Comparison of ENCODE assay signal across 18 cellular contexts in genomic region chr5:151016700-151017099, GRCh38. TPM values are rescaled to one million over a fixed set of nuclear protein-coding genes. Genes with fewer than 3 reads are reported as not detected.
DNase-seq lines count a peak whose midpoint lies in the region; ATAC-seq and TF ChIP-seq lines count a peak whose summit lies in the region.
"Had no signal": no experiment of that assay in that cellular context is flagged by ENCODE, and none has a peak within 500 bp of the region (broad histone marks: within the 10 kb centered on the region; RNA-seq: fewer than 3 reads in every experiment).

No MANE protein-coding gene starts in this region.

- intact Hi-C loops in dendritic cell treated with granulocyte-macrophage colony-stimulating factor and Interleukin-4, amounts not matched to agents 40 ng/mL and 50 ng/mL, for 4 days (cut with micrococcal nuclease): no loop called here
- intact Hi-C loops in Calu3 (cut with micrococcal nuclease; ENCODE audit: unreplicated experiment): no loop called here
- intact Hi-C loops in CD8-positive, alpha-beta T cell (cut with DNase I, micrococcal nuclease): no loop called here

- POLR2A ChIA-PET in CD8-positive, alpha-beta T cell (lab: Charles Lee): no interaction called here

- ATAC-seq in GM21723 (IDR thresholded peaks at IDR 0.05; ENCODE audit: unreplicated experiment): no peak
- no peak for ATAC-seq in CD8-positive, alpha-beta T cell

- no peaks in the 10 kb centered on the region for H3K36me3 ChIP-seq in mesenchymal stem cell (ENCODE audit: control insufficient read depth in 1 of 2, insufficient read depth in 2 of 2, low read depth in 1 of 2, low read length in 2 of 2)
- peaks cover 0 to 12% (median 0%) of the 10 kb centered on the region in 3 donors for H3K36me3 ChIP-seq in tibial nerve
- H3K36me3 ChIP-seq in CD8-positive, alpha-beta T cell (ENCODE audit: insufficient read depth, low read length): no peaks in the 10 kb centered on the region
- H3K36me3 ChIP-seq: thoracic aorta had no signal

- TF ChIP-seq CTCF in tibial nerve (IDR thresholded peaks at IDR 0.05) (no peak), Calu3 (IDR thresholded peaks at IDR 0.05; ENCODE audit: unreplicated experiment) (no peak)
- no peak for TF ChIP-seq CTCF in CD8-positive, alpha-beta T cell (IDR thresholded peaks at IDR 0.05)

- no peak overlapping the region for H2AFZ ChIP-seq in mesenchymal stem cell (ENCODE audit: low read depth, low read length)

- H3K27me3 ChIP-seq in mesenchymal stem cell (ENCODE audit: control insufficient read depth in 1 of 2, insufficient read depth in 1 of 2, low read length in 2 of 2) (no peaks in the 10 kb centered on the region), tibial nerve (no peaks in the 10 kb centered on the region)
- H3K27me3 ChIP-seq in CD8-positive, alpha-beta T cell (ENCODE audit: insufficient read depth, low read length): no peaks in the 10 kb centered on the region

- H3K23ac ChIP-seq in mesenchymal stem cell (ENCODE audit: low read length in 2 of 2): no peak overlapping the region

- no peaks in the 10 kb centered on the region for H3K79me1 ChIP-seq in mesenchymal stem cell (replicated peaks; ENCODE audit: low read length, poor library complexity, severe bottlenecking)

- no peak overlapping the region for H3K9ac ChIP-seq in mesenchymal stem cell (ENCODE audit: low read length)

- peak overlapping the region; percentile 76 for H2AK5ac ChIP-seq in mesenchymal stem cell (ENCODE audit: low read length, severe bottlenecking)

- TF ChIP-seq EP300 in tibial nerve (IDR thresholded peaks at IDR 0.05): peak; percentile 45 to 94

- H3K4me1 Mint-ChIP-seq in dendritic cell treated with granulocyte-macrophage colony-stimulating factor and Interleukin-4, amounts not matched to agents 40 ng/mL and 50 ng/mL, for 4 days (ENCODE audit: low read depth): peaks cover 65% of the 10 kb centered on the region
- H3K4me1 Mint-ChIP-seq in Calu3 (ENCODE audit: low read depth, unreplicated experiment): no peaks in the 10 kb centered on the region
- H3K4me1 Mint-ChIP-seq in CD8-positive, alpha-beta T cell (ENCODE audit: low read depth): peaks cover 18% of the 10 kb centered on the region

- H3K9me3 ChIP-seq in mesenchymal stem cell (ENCODE audit: control insufficient read depth, low read length) (no peaks in the 10 kb centered on the region), tibial nerve (no peaks in the 10 kb centered on the region)
- no peaks in the 10 kb centered on the region for H3K9me3 ChIP-seq in CD8-positive, alpha-beta T cell (ENCODE audit: low read length)
- H3K9me3 ChIP-seq: thoracic aorta had no signal

- peak overlapping the region; percentile 50 for H3K27ac Mint-ChIP-seq in dendritic cell treated with granulocyte-macrophage colony-stimulating factor and Interleukin-4, amounts not matched to agents 40 ng/mL and 50 ng/mL, for 4 days
- H3K27ac Mint-ChIP-seq in Calu3 (ENCODE audit: unreplicated experiment): no peak overlapping the region
- no peak overlapping the region for H3K27ac Mint-ChIP-seq in CD8-positive, alpha-beta T cell
- H3K27ac Mint-ChIP-seq: T-helper 1 cell treated with Interleukin-12 subunit alpha and Interleukin-12 subunit beta and Interleukin-4 antibody, amounts not matched to agents 30 μg/mL and 1 μg/mL, for 36 hours had no signal

- H3K27ac ChIP-seq in mesenchymal stem cell (ENCODE audit: low read length, poor library complexity, severe bottlenecking) (no peak overlapping the region), tibial nerve (peak overlapping the region; percentile 59 to 95 (median 78))
- no peak overlapping the region for H3K27ac ChIP-seq in CD8-positive, alpha-beta T cell (ENCODE audit: low read depth, low read length)
- H3K27ac ChIP-seq: C4-2B, RWPE1, thoracic aorta had no signal

- no peak overlapping the region for H3K14ac ChIP-seq in mesenchymal stem cell (ENCODE audit: low read length in 2 of 2)

- no TSS peak for BruUV-seq in Calu3 (replicated peaks; lab: Mats Ljungman, UMichigan)

- no peak overlapping the region for H3K4me3 Mint-ChIP-seq in dendritic cell treated with granulocyte-macrophage colony-stimulating factor and Interleukin-4, amounts not matched to agents 40 ng/mL and 50 ng/mL, for 4 days
- H3K4me3 Mint-ChIP-seq in Calu3 (ENCODE audit: low read depth, unreplicated experiment): no peak overlapping the region
- H3K4me3 Mint-ChIP-seq in CD8-positive, alpha-beta T cell: no peak overlapping the region
- H3K4me3 Mint-ChIP-seq: T-helper 1 cell treated with Interleukin-12 subunit alpha and Interleukin-12 subunit beta and Interleukin-4 antibody, amounts not matched to agents 30 μg/mL and 1 μg/mL, for 36 hours had no signal

- H3K18ac ChIP-seq in mesenchymal stem cell (ENCODE audit: low read depth in 1 of 2, low read length in 2 of 2): no peak overlapping the region

- H3K4me1 ChIP-seq in mesenchymal stem cell (ENCODE audit: control insufficient read depth, insufficient read depth, low read depth, low read length) (peaks cover 12% of the 10 kb centered on the region), tibial nerve (peaks cover 5 to 74% (median 44%) of the 10 kb centered on the region in 4 donors)
- peaks cover 11% of the 10 kb centered on the region for H3K4me1 ChIP-seq in CD8-positive, alpha-beta T cell (ENCODE audit: insufficient read depth, low read length)

- no peak for TF ChIP-seq POLR2A in tibial nerve (IDR thresholded peaks at IDR 0.05)

- no peak overlapping the region for H4K8ac ChIP-seq in mesenchymal stem cell (ENCODE audit: low read length)

- no peak overlapping the region for H4K91ac ChIP-seq in mesenchymal stem cell (ENCODE audit: low read length)

- no peak overlapping the region for H3K4me3 ChIP-seq in mesenchymal stem cell (ENCODE audit: insufficient read depth in 1 of 2, low read depth in 1 of 2, low read length in 2 of 2)
- no peak overlapping the region for H3K4me3 ChIP-seq in tibial nerve
- H3K4me3 ChIP-seq in CD8-positive, alpha-beta T cell (ENCODE audit: low read depth, low read length): no peak overlapping the region
- H3K4me3 ChIP-seq: lung, thoracic aorta had no signal

- no peaks in the 10 kb centered on the region for H3K9me3 Mint-ChIP-seq in dendritic cell treated with granulocyte-macrophage colony-stimulating factor and Interleukin-4, amounts not matched to agents 40 ng/mL and 50 ng/mL, for 4 days
- no peaks in the 10 kb centered on the region for H3K9me3 Mint-ChIP-seq in Calu3 (ENCODE audit: low read depth, unreplicated experiment)
- no peaks in the 10 kb centered on the region for H3K9me3 Mint-ChIP-seq in CD8-positive, alpha-beta T cell
- H3K9me3 Mint-ChIP-seq: T-helper 1 cell treated with Interleukin-12 subunit alpha and Interleukin-12 subunit beta and Interleukin-4 antibody, amounts not matched to agents 30 μg/mL and 1 μg/mL, for 36 hours had no signal

- WGBS in mesenchymal stem cell: 81% methylated on average over 4 of the region's 5 CpGs
- 40 to 45% methylated on average over 5 of the region's 5 CpGs for WGBS in tibial nerve, 2 donors

- H3K4me2 ChIP-seq in mesenchymal stem cell (ENCODE audit: low read length, poor library complexity, severe bottlenecking): no peak overlapping the region

- no peak overlapping the region for H2BK15ac ChIP-seq in mesenchymal stem cell (ENCODE audit: low read depth, poor library complexity, severe bottlenecking)

- peak; percentile 92 for DNase-seq in NOMO-1 treated with DMSO at 0.1 percent for 48 hours (lab: John Stamatoyannopoulos, UW; ENCODE audit: unreplicated experiment)
- DNase-seq in mesenchymal stem cell: no peak
- DNase-seq in tibial nerve (ENCODE audit: low spot score in 2 of 2): peak in 1 of 2 donors; percentile 75
- no peak for DNase-seq in Calu3
- no peak for DNase-seq in CD8-positive, alpha-beta T cell
- DNase-seq: activated CD4-positive, CD25-positive, alpha-beta regulatory T cell; activated effector memory CD4-positive, alpha-beta T cell treated with anti-CD3 and anti-CD28 coated beads, Interleukin-2, amount 50 U/mL, for 16 hours; HCEC 1CT; NCI-H82; stimulated activated CD4-positive, alpha-beta T cell treated with anti-CD3 and anti-CD28 coated beads, Interleukin-4, amount 100 ng/mL, for 1 hour; stimulated activated CD8-positive, alpha-beta memory T cell treated with anti-CD3 and anti-CD28 coated beads, Interleukin-4, amount 100 ng/mL, for 48 hours had no signal

- H3K27me3 Mint-ChIP-seq in dendritic cell treated with granulocyte-macrophage colony-stimulating factor and Interleukin-4, amounts not matched to agents 40 ng/mL and 50 ng/mL, for 4 days: no peaks in the 10 kb centered on the region
- no peaks in the 10 kb centered on the region for H3K27me3 Mint-ChIP-seq in Calu3 (ENCODE audit: unreplicated experiment)
- peaks cover 10% of the 10 kb centered on the region for H3K27me3 Mint-ChIP-seq in CD8-positive, alpha-beta T cell (ENCODE audit: low read depth)

- H3K4ac ChIP-seq in mesenchymal stem cell (ENCODE audit: low read depth in 1 of 2, low read length in 2 of 2): no peak overlapping the region

- no peak overlapping the region for H2BK12ac ChIP-seq in mesenchymal stem cell (ENCODE audit: low read length in 2 of 2)

- H2BK120ac ChIP-seq in mesenchymal stem cell (ENCODE audit: low read depth, low read length): no peak overlapping the region

- H2BK5ac ChIP-seq in mesenchymal stem cell (ENCODE audit: low read depth, low read length, poor library complexity, severe bottlenecking): peak overlapping the region; percentile 24

- no peaks in the 10 kb centered on the region for H3K36me3 Mint-ChIP-seq in dendritic cell treated with granulocyte-macrophage colony-stimulating factor and Interleukin-4, amounts not matched to agents 40 ng/mL and 50 ng/mL, for 4 days (ENCODE audit: low read depth)
- peaks cover 24% of the 10 kb centered on the region for H3K36me3 Mint-ChIP-seq in Calu3 (ENCODE audit: insufficient read depth, unreplicated experiment)
- H3K36me3 Mint-ChIP-seq in CD8-positive, alpha-beta T cell: no peaks in the 10 kb centered on the region

- CTCF ChIA-PET in Calu3 (lab: Charles Lee): no interaction called here
- CTCF ChIA-PET in CD8-positive, alpha-beta T cell (lab: Charles Lee): no interaction called here

RNA-seq across cellular contexts. Expression of gene GPX3, which starts 3.7 kb away (rescaled TPM):
- 39.2 TPM for polyA plus RNA-seq in mesenchymal stem cell (2013, experiment 1 of 2)
- polyA plus RNA-seq in mesenchymal stem cell (2013, experiment 2 of 2): 40.8 TPM
- 1,000 to 10,000 TPM; 3,864 to 9,036 (median 5,113) TPM for total RNA-seq in tibial nerve
- total RNA-seq in Calu3 (2022): not detected in 2 replicates
- not detected for total RNA-seq in CD8-positive, alpha-beta T cell

Comparison
In these comparisons a context has a peak if more than half of its experiments do, and no peak if none do; other contexts are left out.
1. H3K27ac ChIP-seq: peak in tibial nerve (4 of 4); none in mesenchymal stem cell (single experiment) and CD8-positive, alpha-beta T cell (single experiment).
2. RNA of gene GPX3, which starts 3.7 kb away (total RNA-seq): 3,864 to 9,036 TPM in tibial nerve; not detected in CD8-positive, alpha-beta T cell and not detected in Calu3; every median in the first group is over 1,000 times any median in the second.